24 cellular contexts compared by ENCODE assay signal in genomic region chr2:203376173-203376572, GRCh38. TPM values are rescaled to one million over a fixed set of nuclear protein-coding genes. Genes with fewer than 3 reads are reported as not detected.
DNase-seq lines count a peak whose midpoint lies in the region; ATAC-seq, FAIRE-seq and TF ChIP-seq lines count a peak whose summit lies in the region.
"Had no signal": no experiment of that assay in that cellular context is flagged by ENCODE, and none has a peak within 500 bp of the region (broad histone marks: within the 10 kb centered on the region; RNA-seq: fewer than 3 reads in every experiment).

No MANE protein-coding gene starts in this region.

- H3K27me3 ChIP-seq in GM12878 (replicated peaks in 1 of 2; ENCODE audit: control insufficient read depth in 2 of 2, insufficient read depth in 2 of 2, low read length in 1 of 2): no peaks in the 10 kb centered on the region
- H3K27me3 ChIP-seq: cardiac muscle cell, tibial artery had no signal

- H3K36me3 ChIP-seq in GM12878 (ENCODE audit: control insufficient read depth in 2 of 2, insufficient read depth in 2 of 2, low read length in 1 of 2): no peaks in the 10 kb centered on the region; a peak in 2 of 4 replicates
- H3K36me3 ChIP-seq: cardiac muscle cell had no signal

- SMC1A ChIA-PET in GM12878 (lab: Charles Lee; ENCODE audit: uncharacterized antibody, unreplicated experiment): interaction anchor here (1.1 kb wide), 1 partner anchor 151 kb away, joined by 3 read pairs; no protein-coding TSS in a partner anchor

- no peak overlapping the region for H3K4me3 ChIP-seq in Jurkat, Clone E6-1 (ENCODE audit: low read length)
- H3K4me3 ChIP-seq in GM12878: no peak overlapping the region
- H3K4me3 ChIP-seq: cardiac muscle cell, tibial artery had no signal

- peak overlapping the region; percentile 77 for H3K27ac Mint-ChIP-seq in nephron progenitor cell
- H3K27ac Mint-ChIP-seq: activated CD8-positive, alpha-beta T cell treated with anti-CD3 and anti-CD28 coated beads, Interleukin-2, amount 10 ng/mL, durations not matched to agents 7 days and 5 days; activated naive CD8-positive, alpha-beta T cell; dendritic cell treated with granulocyte-macrophage colony-stimulating factor and Interleukin-4, amounts not matched to agents 40 ng/mL and 50 ng/mL, for 4 days; natural killer cell; T-helper 17 cell had no signal

- peak; percentile 31 for DNase-seq in Jurkat, Clone E6-1 (ENCODE audit: low read depth, low spot score)
- no peak for DNase-seq in GM12878 (ENCODE audit: low read depth, low spot score)
- DNase-seq in nephron progenitor cell: no peak
- no peak for DNase-seq in KBM-7
- no peak for DNase-seq in kidney glomerular epithelial cell (lab: John Stamatoyannopoulos, UW)
- DNase-seq: activated CD8-positive, alpha-beta T cell treated with anti-CD3 and anti-CD28 coated beads, Interleukin-2, amount 10 ng/mL, durations not matched to agents 7 days and 5 days; activated effector memory CD4-positive, alpha-beta T cell treated with Interleukin-2 at 50 U/mL for 16 hours; anterior cingulate cortex; C1 segment of cervical spinal cord; DMS79 treated with DMSO at 0.1 percent for 48 hours; islet precursor cell; natural killer cell; NCI-H1092; NCI-H187 treated with DMSO at 0.1 percent for 48 hours; retina; SK-N-SH; stimulated activated CD4-positive, alpha-beta T cell treated with anti-CD3 and anti-CD28 coated beads, Interleukin-2, amount 100 ng/mL, for 24 hours; T-helper 17 cell; tibial artery had no signal

- peak; percentile 36; the same call in 2 of the 3 replicates for ATAC-seq in GM12878
- no peak for ATAC-seq in HG02885 (IDR thresholded peaks at IDR 0.05; ENCODE audit: poor library complexity, unreplicated experiment)
- ATAC-seq: activated CD8-positive, alpha-beta T cell treated with anti-CD3 and anti-CD28 coated beads, Interleukin-2, amount 10 ng/mL, durations not matched to agents 7 days and 5 days; natural killer cell; T-helper 17 cell had no signal

- no peak overlapping the region for H3K27ac ChIP-seq in C4-2B
- H3K27ac ChIP-seq in GM12878 (ENCODE audit: control insufficient read depth, insufficient read depth): no peak overlapping the region
- H3K27ac ChIP-seq: cardiac muscle cell, tibial artery had no signal

- no peaks in the 10 kb centered on the region for H3K4me1 ChIP-seq in GM12878 (ENCODE audit: control insufficient read depth, insufficient read depth, low read length)
- H3K4me1 ChIP-seq: tibial artery had no signal

- H3K4me1 Mint-ChIP-seq in nephron progenitor cell: peaks cover 6% of the 10 kb centered on the region

- no peak for TF ChIP-seq RAD21 in GM12878 (IDR thresholded peaks at IDR 0.05; ENCODE audit: insufficient read depth, low read depth, low read length)

- no peak for TF ChIP-seq EP300 in GM12878 (IDR thresholded peaks at IDR 0.05; ENCODE audit: borderline replicate concordance in 1 of 2, control insufficient read depth in 1 of 2, low read depth in 2 of 2, low read length in 2 of 2)

- CTCF ChIA-PET in GM12878 (lab: Yijun Ruan, JAX): no interaction called here

- intact Hi-C loops in GM12878 (cut with micrococcal nuclease; ENCODE audit: unreplicated experiment): no loop called here

- no peaks in the 10 kb centered on the region for H3K9me3 ChIP-seq in GM12878 (replicated peaks; ENCODE audit: control insufficient read depth, insufficient read depth, low read length)
- H3K9me3 ChIP-seq: SK-N-SH, tibial artery had no signal

- POLR2A ChIA-PET in GM12878 (lab: Charles Lee): no interaction called here

- RAD21 ChIA-PET in GM12878 (lab: Charles Lee; ENCODE audit: unreplicated experiment): interaction anchor here (1.1 kb wide), 1 partner anchor 8 kb away, joined by 3 read pairs; no protein-coding TSS in a partner anchor

- peaks cover 51% of the 10 kb centered on the region for H3K36me3 Mint-ChIP-seq in nephron progenitor cell (ENCODE audit: low read depth)
- H3K36me3 Mint-ChIP-seq: natural killer cell had no signal

- no peak overlapping the region for H3K4me2 ChIP-seq in GM12878 (ENCODE audit: control insufficient read depth, insufficient read depth)
- H3K4me2 ChIP-seq: SK-N-SH had no signal

- H3K4me3 Mint-ChIP-seq in nephron progenitor cell: no peak overlapping the region
- H3K4me3 Mint-ChIP-seq: activated CD8-positive, alpha-beta T cell treated with anti-CD3 and anti-CD28 coated beads, Interleukin-2, amount 10 ng/mL, durations not matched to agents 7 days and 5 days; activated naive CD8-positive, alpha-beta T cell; dendritic cell treated with granulocyte-macrophage colony-stimulating factor and Interleukin-4, amounts not matched to agents 40 ng/mL and 50 ng/mL, for 4 days; natural killer cell; T-helper 17 cell had no signal

- in situ Hi-C loops in GM12878 (cut with MboI): no loop called here
- in situ Hi-C loops in KBM-7 (cut with MboI; ENCODE audit: low pct_unique_long_range_greater_than_20kb, low sequenced_read_pairs): no loop called here

- no peaks in the 10 kb centered on the region for H4K20me1 ChIP-seq in GM12878 (ENCODE audit: control insufficient read depth, insufficient read depth)

- H3K79me2 ChIP-seq in GM12878 (ENCODE audit: control insufficient read depth, insufficient read depth, low read length): no peaks in the 10 kb centered on the region

- no TSS peak for BruUV-seq in GM12878 (replicated peaks; lab: Mats Ljungman, UMichigan)

- no peak overlapping the region for H3K9ac ChIP-seq in GM12878 (ENCODE audit: control insufficient read depth, insufficient read depth, low read length)
- H3K9ac ChIP-seq: SK-N-SH had no signal

- peaks cover 11% of the 10 kb centered on the region for H3K9me3 Mint-ChIP-seq in nephron progenitor cell
- H3K9me3 Mint-ChIP-seq: dendritic cell treated with granulocyte-macrophage colony-stimulating factor and Interleukin-4, amounts not matched to agents 40 ng/mL and 50 ng/mL, for 4 days; natural killer cell had no signal

- no peak for TF ChIP-seq POLR2A in GM12878 (IDR thresholded peaks at IDR 0.05; ENCODE audit: low read depth, low read length)

- TF ChIP-seq CTCF in C4-2B (conservative IDR thresholded peaks at IDR 0.05): peak; percentile 8; the same call in 1 of the 2 replicates
- peak in 1 of 3 experiments; percentile 20; a peak in 1 of 6 replicates for TF ChIP-seq CTCF in GM12878 (IDR thresholded peaks at IDR 0.05 in 2 of 3, conservative IDR thresholded peaks at IDR 0.05 in 1 of 3; ENCODE audit: control insufficient read depth in 2 of 3, extremely low read depth in 1 of 3, insufficient read depth in 1 of 3, low read depth in 3 of 3, low read length in 3 of 3)
- no peak for TF ChIP-seq CTCF in nephron progenitor cell (IDR thresholded peaks at IDR 0.05)

- FAIRE-seq in GM12878 (lab: Jason Lieb, UNC): no peak

- H2AFZ ChIP-seq in GM12878 (ENCODE audit: control insufficient read depth, low read depth, low read length): no peak overlapping the region

- no peaks in the 10 kb centered on the region for H3K27me3 Mint-ChIP-seq in nephron progenitor cell (ENCODE audit: low read depth, poor library complexity)
- H3K27me3 Mint-ChIP-seq: activated naive CD8-positive, alpha-beta T cell; dendritic cell treated with granulocyte-macrophage colony-stimulating factor and Interleukin-4, amounts not matched to agents 40 ng/mL and 50 ng/mL, for 4 days; T-helper 17 cell had no signal

TF ChIP-seq in GM12878, 131 proteins besides CTCF, POLR2A, EP300 and RAD21 (continues in another document):
- no peak for TF ChIP-seq SREBF1 (IDR thresholded peaks at IDR 0.05; ENCODE audit: low read length)
- TF ChIP-seq BCLAF1 (IDR thresholded peaks at IDR 0.05): no peak

RNA-seq across cellular contexts. Expression of gene ABI2, which starts 48.0 kb away (rescaled TPM):
- 43.1 TPM for polyA plus RNA-seq in Jurkat, Clone E6-1 (2012; ENCODE audit: insufficient read depth, insufficient read length)
- 67.2 and 77.6 TPM in 2 replicates for total RNA-seq in GM12878 (2013; cell fraction: nucleolus; rRNA removed)
- total RNA-seq in GM12878 (2014; rRNA removed): 15.2 and 21.1 TPM in 2 replicates
- total RNA-seq in GM12878 (2014; rRNA removed; fragmentation: Illumina TruSeq; extraction: Trizol): 27.5 and 28.3 TPM in 2 replicates
- total RNA-seq in GM12878 (2021): 43.3 and 44.8 TPM in 2 replicates
- polyA plus RNA-seq in GM12878 (2011; ENCODE audit: low read depth): 18.7 TPM
- polyA plus RNA-seq in GM12878 (2011; rRNA removed): 29.4 and 38.3 TPM in 2 replicates
- 42.0 and 48.6 TPM in 2 replicates for polyA plus RNA-seq in GM12878 (2011; cell fraction: cytosol; rRNA removed)
- polyA plus RNA-seq in GM12878 (2011; cell fraction: nucleus; rRNA removed): 59.4 and 64.5 TPM in 2 replicates
- polyA plus RNA-seq in GM12878 (2012): 37.7 and 39.8 TPM in 2 replicates
- 44.5 and 48.8 TPM in 2 replicates for polyA plus RNA-seq in GM12878 (2014; fragmentation: Illumina TruSeq; extraction: Trizol)
- 10 to 100 TPM in 1 of 2 experiments, 1 to 10 TPM in 1; 8.9 to 14.2 TPM for polyA plus RNA-seq in GM12878 (2014; fragmentation: Nextera tagmentation; extraction: Ambion mirVana)
- 28.2 and 31.2 TPM in 2 replicates for polyA plus RNA-seq in GM12878 (2014; rRNA removed)
- polyA plus RNA-seq in GM12878 (2016; fragmentation: Nextera tagmentation; extraction: Ambion mirVana): 10 to 100 TPM; 42.3 TPM
- 21.2 and 33.4 TPM in 2 replicates for polyA minus RNA-seq in GM12878 (2011; rRNA and poly(A)+ RNA removed)
- 11.0 and 18.4 TPM in 2 replicates for polyA minus RNA-seq in GM12878 (2011; cell fraction: cytosol; rRNA and poly(A)+ RNA removed)
- polyA minus RNA-seq in GM12878 (2011; cell fraction: nucleus; rRNA and poly(A)+ RNA removed): 19.3 and 28.7 TPM in 2 replicates
